In the genomic region with DNA sequence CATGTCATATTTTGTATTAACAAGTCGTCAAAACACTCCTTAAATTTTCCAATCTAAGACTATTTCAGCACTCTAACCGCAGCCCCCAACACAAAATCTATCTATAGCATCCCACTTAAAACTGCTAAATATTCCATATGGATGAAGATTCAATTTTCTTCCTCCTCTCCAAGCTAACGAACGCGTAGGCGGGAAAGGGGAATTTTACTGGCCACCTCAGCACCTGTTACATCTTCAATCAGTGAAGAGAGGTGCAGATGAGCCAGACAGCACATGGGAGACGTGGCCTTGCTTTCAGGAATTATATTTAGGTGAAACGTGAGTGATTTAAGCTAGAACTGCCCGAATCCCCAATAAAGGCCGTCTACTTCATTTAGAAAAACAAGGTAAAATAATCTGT, we compare ENCODE assay signal across 8 cellular contexts. TPM values are rescaled to one million over a fixed set of nuclear protein-coding genes. Genes with fewer than 3 reads are reported as not detected.
DNase-seq lines count a peak whose midpoint lies in the region; ATAC-seq and TF ChIP-seq lines count a peak whose summit lies in the region.

No MANE protein-coding gene starts in this region.

- 1 to 2% methylated on average over 10 of the region's 10 CpGs for WGBS in lung, 2 donors

- no peak overlapping the region for H3K4me3 Mint-ChIP-seq in activated T-helper 1 cell treated with anti-CD3 and anti-CD28 coated beads, Interleukin-12 subunit alpha, Interleukin-12 subunit beta, Interleukin-2, Interleukin-4 antibody, amounts not matched to agents 30 ng/mL and 10 ng/mL and 1 ng/mL, durations not matched to agents 14 hours and 24 hours and 36 hours

- peaks cover 3% of the 10 kb centered on the region for H3K36me3 ChIP-seq in adipocyte (ENCODE audit: control insufficient read depth, insufficient read depth, low read length, severe bottlenecking)
- H3K36me3 ChIP-seq in lung (ENCODE audit: control insufficient read depth in 2 of 2, insufficient read depth in 2 of 2, low read length in 2 of 2), result peaks cover 0 to 3% of the 10 kb centered on the region in 2 donors

- no peak overlapping the region for H3K27ac ChIP-seq in lung (ENCODE audit: low read depth in 1 of 2, low read length in 1 of 2)

- no peak for TF ChIP-seq CTCF in lung (IDR thresholded peaks at IDR 0.05; ENCODE audit: control extremely low read depth, extremely low read depth)

- H3K27ac Mint-ChIP-seq in activated T-helper 1 cell treated with anti-CD3 and anti-CD28 coated beads, Interleukin-12 subunit alpha, Interleukin-12 subunit beta, Interleukin-2, Interleukin-4 antibody, amounts not matched to agents 30 ng/mL and 10 ng/mL and 1 ng/mL, durations not matched to agents 14 hours and 24 hours and 36 hours, result no peak overlapping the region

- H3K4me1 Mint-ChIP-seq in activated T-helper 1 cell treated with anti-CD3 and anti-CD28 coated beads, Interleukin-12 subunit alpha, Interleukin-12 subunit beta, Interleukin-2, Interleukin-4 antibody, amounts not matched to agents 30 ng/mL and 10 ng/mL and 1 ng/mL, durations not matched to agents 14 hours and 24 hours and 36 hours (ENCODE audit: low read depth), result peaks cover 24% of the 10 kb centered on the region

- peaks cover 22% of the 10 kb centered on the region for H3K36me3 Mint-ChIP-seq in activated T-helper 1 cell treated with anti-CD3 and anti-CD28 coated beads, Interleukin-12 subunit alpha, Interleukin-12 subunit beta, Interleukin-2, Interleukin-4 antibody, amounts not matched to agents 30 ng/mL and 10 ng/mL and 1 ng/mL, durations not matched to agents 14 hours and 24 hours and 36 hours (ENCODE audit: low read depth)

- peak overlapping the region; percentile 98 for H3K9ac ChIP-seq in adipocyte (ENCODE audit: low read length)

- H3K4me1 ChIP-seq in adipocyte (ENCODE audit: control insufficient read depth, insufficient read depth, low read length), result peaks cover 45% of the 10 kb centered on the region
- peaks cover 0 to 19% of the 10 kb centered on the region in 2 donors for H3K4me1 ChIP-seq in lung (ENCODE audit: control insufficient read depth in 2 of 2, insufficient read depth in 2 of 2, low read length in 2 of 2)

- DNase-seq in stimulated activated CD4-positive, alpha-beta T cell treated with anti-CD3 and anti-CD28 coated beads, Interleukin-12 subunit alpha, Interleukin-12 subunit beta, amount 100 ng/mL, for 4 hours, result peak; percentile 18
- no peak for DNase-seq in stimulated activated CD4-positive, alpha-beta T cell treated with anti-CD3 and anti-CD28 coated beads, Interleukin-1b, Interleukin-23, amount 100 ng/mL, for 48 hours
- DNase-seq in adipocyte (ENCODE audit: low read depth), result peak; percentile 32
- DNase-seq in lung (ENCODE audit: low spot score), result no peak
- no peak for DNase-seq in AG08396 (ENCODE audit: low spot score)
- no peak for DNase-seq in NOMO-1 treated with dmso at 0.1 percent for 144 hours (lab: John Stamatoyannopoulos, UW; ENCODE audit: unreplicated experiment)
- DNase-seq in activated T-helper 1 cell treated with anti-CD3 and anti-CD28 coated beads, Interleukin-12 subunit alpha, Interleukin-12 subunit beta, Interleukin-2, Interleukin-4 antibody, amounts not matched to agents 30 ng/mL and 10 ng/mL and 1 ng/mL, durations not matched to agents 14 hours and 24 hours and 36 hours (ENCODE audit: low spot score), result no peak

- ATAC-seq in lung (ENCODE audit: insufficient read depth, low FRiP score), result no peak
- ATAC-seq in HG03280 (IDR thresholded peaks at IDR 0.05; ENCODE audit: unreplicated experiment), result no peak

- H3K4me3 ChIP-seq in adipocyte (ENCODE audit: low read length), result peak overlapping the region; percentile 99
- peak overlapping the region; percentile 95 for H3K4me3 ChIP-seq in lung

- no peaks in the 10 kb centered on the region for H3K27me3 Mint-ChIP-seq in activated T-helper 1 cell treated with anti-CD3 and anti-CD28 coated beads, Interleukin-12 subunit alpha, Interleukin-12 subunit beta, Interleukin-2, Interleukin-4 antibody, amounts not matched to agents 30 ng/mL and 10 ng/mL and 1 ng/mL, durations not matched to agents 14 hours and 24 hours and 36 hours (ENCODE audit: insufficient read depth)

- H3K9me3 ChIP-seq in adipocyte (ENCODE audit: control insufficient read depth, low read length), result no peaks in the 10 kb centered on the region
- H3K9me3 ChIP-seq in lung (ENCODE audit: control insufficient read depth in 2 of 2, insufficient read depth in 1 of 2, low read length in 1 of 2), result no peaks in the 10 kb centered on the region

- no peaks in the 10 kb centered on the region for H3K9me3 Mint-ChIP-seq in activated T-helper 1 cell treated with anti-CD3 and anti-CD28 coated beads, Interleukin-12 subunit alpha, Interleukin-12 subunit beta, Interleukin-2, Interleukin-4 antibody, amounts not matched to agents 30 ng/mL and 10 ng/mL and 1 ng/mL, durations not matched to agents 14 hours and 24 hours and 36 hours

- intact Hi-C loops in activated T-helper 1 cell treated with anti-CD3 and anti-CD28 coated beads, Interleukin-12 subunit alpha, Interleukin-12 subunit beta, Interleukin-2, Interleukin-4 antibody, amounts not matched to agents 30 ng/mL and 10 ng/mL and 1 ng/mL, durations not matched to agents 14 hours and 24 hours and 36 hours (cut with micrococcal nuclease), result loop anchor here (1.0 to 10.0 kb wide), 3 partner anchors 12 to 930 kb away; a partner anchor contains a TSS

- H3K27me3 ChIP-seq in adipocyte (replicated peaks; ENCODE audit: control insufficient read depth, insufficient read depth, low read length) (no peaks in the 10 kb centered on the region), lung (ENCODE audit: control insufficient read depth, insufficient read depth) (no peaks in the 10 kb centered on the region)

RNA-seq across cellular contexts. Expression of a gene that starts 1.1 kb away (rescaled TPM):
- 10 to 100 TPM; 30.5 to 91.8 TPM for total RNA-seq in lung
- polyA plus RNA-seq in lung, result 10 to 100 TPM; 12.9 to 34.0 TPM
- total RNA-seq in activated T-helper 1 cell treated with anti-CD3 and anti-CD28 coated beads, Interleukin-12 subunit alpha, Interleukin-12 subunit beta, Interleukin-2, Interleukin-4 antibody, amounts not matched to agents 30 ng/mL and 10 ng/mL and 1 ng/mL, durations not matched to agents 14 hours and 24 hours and 36 hours, result 99.3 and 107 TPM in 2 replicates

Comparison
In these comparisons a context has a peak if more than half of its experiments do, and no peak if none do; other contexts are left out.
1. DNase-seq: peak in stimulated activated CD4-positive, alpha-beta T cell treated with anti-CD3 and anti-CD28 coated beads, Interleukin-12 subunit alpha, Interleukin-12 subunit beta, amount 100 ng/mL, for 4 hours (single experiment) and adipocyte (single experiment); none in stimulated activated CD4-positive, alpha-beta T cell treated with anti-CD3 and anti-CD28 coated beads, Interleukin-1b, Interleukin-23, amount 100 ng/mL, for 48 hours (single experiment), lung (single experiment), AG08396 (single experiment), NOMO-1 treated with dmso at 0.1 percent for 144 hours (single experiment) and activated T-helper 1 cell treated with anti-CD3 and anti-CD28 coated beads, Interleukin-12 subunit alpha, Interleukin-12 subunit beta, Interleukin-2, Interleukin-4 antibody, amounts not matched to agents 30 ng/mL and 10 ng/mL and 1 ng/mL, durations not matched to agents 14 hours and 24 hours and 36 hours (single experiment).